In the genomic region with DNA sequence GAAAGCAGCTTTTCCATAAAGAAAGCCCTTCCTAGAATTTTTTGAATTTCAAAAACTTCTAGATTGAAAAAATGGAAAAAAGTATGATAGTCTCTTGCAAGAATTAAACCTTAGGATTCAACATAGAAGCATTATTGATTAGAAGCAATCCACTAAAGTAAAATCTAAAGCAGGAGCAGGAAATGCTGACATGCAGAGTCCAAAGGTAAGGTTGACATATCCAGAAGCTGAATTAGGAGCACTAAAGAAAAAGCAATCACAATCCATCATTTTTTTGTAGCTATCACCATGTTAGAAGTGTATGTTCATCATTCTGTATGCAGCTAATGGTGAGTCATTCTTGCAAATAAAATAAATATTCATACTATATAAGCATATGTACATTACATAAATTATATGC, we compare ENCODE assay signal across 8 cellular contexts. TPM values are rescaled to one million over a fixed set of nuclear protein-coding genes. Genes with fewer than 3 reads are reported as not detected.
"Had no signal": no experiment of that assay in that cellular context is flagged by ENCODE, and none has a peak within 500 bp of the region (broad histone marks: within the 10 kb centered on the region; RNA-seq: fewer than 3 reads in every experiment).

No MANE protein-coding gene starts in this region.

- H3K9me3 ChIP-seq: HAP-1 had no signal

- H2AFZ ChIP-seq: GM23248 had no signal

- H3K27ac ChIP-seq: GM23248 had no signal

- H3K4me1 ChIP-seq: HAP-1 had no signal

- H3K36me3 ChIP-seq: HAP-1 had no signal

- H3K4me3 ChIP-seq: GM23248, HAP-1 had no signal

- DNase-seq: GM23248, GOT3, H7, HFFc6, KBM-7 had no signal

- H3K9ac ChIP-seq: GM23248 had no signal

- ATAC-seq: HCT116 had no signal

RNA-seq across cellular contexts. Expression of gene RNF180, which starts 39.4 kb away (rescaled TPM):
- total RNA-seq: HFFc6, HT-29 had no signal
